ENCODE assay signal across 10 cellular contexts in the genomic region with DNA sequence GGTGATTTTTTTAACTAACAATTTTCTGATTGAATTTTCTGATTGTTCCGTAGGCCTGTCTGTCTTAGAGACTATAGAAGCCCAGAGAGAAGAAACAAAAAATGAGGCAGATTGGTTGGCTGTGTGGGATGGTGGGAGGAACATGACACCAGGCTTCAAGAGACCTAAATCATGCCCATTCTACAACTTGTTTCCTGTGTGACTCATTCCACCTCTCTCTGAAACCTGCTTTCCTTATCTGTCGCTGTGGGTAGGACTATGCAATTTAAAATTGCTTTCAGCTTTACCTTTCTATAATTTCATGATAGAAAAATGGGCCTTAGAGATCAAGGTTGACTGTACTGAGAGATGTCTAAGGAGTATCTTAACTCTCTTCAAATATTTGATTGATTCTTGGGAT.
DNase-seq lines count a peak whose midpoint lies in the region; ATAC-seq, FAIRE-seq and TF ChIP-seq lines count a peak whose summit lies in the region.
"Had no signal": no experiment of that assay in that cellular context is flagged by ENCODE, and none has a peak within 500 bp of the region (broad histone marks: within the 10 kb centered on the region; RNA-seq: fewer than 3 reads in every experiment).

No MANE protein-coding gene starts in this region.

- peak; percentile 87 for ATAC-seq in HG02981 (IDR thresholded peaks at IDR 0.05; ENCODE audit: unreplicated experiment)
- ATAC-seq in stimulated activated memory B cell treated with anti-CD40 and anti-IgM and Interleukin-4, amounts not matched to agents 10 μg/mL and 1 μg/mL and 100 μg/mL, for 72 hours = peak; percentile 87
- ATAC-seq: A549 had no signal

- no peak overlapping the region for H3K4me3 ChIP-seq in cardiac fibroblast (replicated peaks in 1 of 2; ENCODE audit: low read depth in 2 of 2, low read length in 2 of 2)
- H3K4me3 ChIP-seq: A549, right lobe of liver had no signal

- FAIRE-seq in RCC 7860 (lab: Jason Lieb, UNC) = peak; percentile 29
- FAIRE-seq: A549 had no signal

- H3K4me1 Mint-ChIP-seq in stimulated activated memory B cell treated with anti-CD40 and anti-IgM and Interleukin-4, amounts not matched to agents 10 μg/mL and 1 μg/mL and 100 μg/mL, for 72 hours = peaks cover 32% of the 10 kb centered on the region

- TF ChIP-seq CTCF in cardiac fibroblast (IDR thresholded peaks at IDR 0.05; ENCODE audit: low read depth, low read length) = no peak

- peak; percentile 31 for DNase-seq in activated CD4-positive, CD25-positive, alpha-beta regulatory T cell treated with anti-CD3 and anti-CD28 coated beads, Interleukin-2, amount 50 U/mL, for 16 hours (ENCODE audit: low read depth, low spot score)
- DNase-seq in activated CD4-positive, CD25-positive, alpha-beta regulatory T cell (lab: John Stamatoyannopoulos, UW) = no peak
- DNase-seq in RCC 7860 (ENCODE audit: low spot score) (peak; percentile 31), cardiac fibroblast (ENCODE audit: low read depth in 2 of 2) (peak; percentile 32 to 56), retina (no peak), middle frontal gyrus (ENCODE audit: extremely low spot score, low spot score) (no peak)
- DNase-seq: right lobe of liver had no signal

- no peaks in the 10 kb centered on the region for H3K27me3 Mint-ChIP-seq in stimulated activated memory B cell treated with anti-CD40 and anti-IgM and Interleukin-4, amounts not matched to agents 10 μg/mL and 1 μg/mL and 100 μg/mL, for 72 hours

- no peak overlapping the region for H3K4me3 Mint-ChIP-seq in stimulated activated memory B cell treated with anti-CD40 and anti-IgM and Interleukin-4, amounts not matched to agents 10 μg/mL and 1 μg/mL and 100 μg/mL, for 72 hours

- peaks cover 65% of the 10 kb centered on the region for H3K36me3 Mint-ChIP-seq in stimulated activated memory B cell treated with anti-CD40 and anti-IgM and Interleukin-4, amounts not matched to agents 10 μg/mL and 1 μg/mL and 100 μg/mL, for 72 hours

- H3K9me3 Mint-ChIP-seq in stimulated activated memory B cell treated with anti-CD40 and anti-IgM and Interleukin-4, amounts not matched to agents 10 μg/mL and 1 μg/mL and 100 μg/mL, for 72 hours = no peaks in the 10 kb centered on the region

- peak overlapping the region; percentile 71 for H3K27ac Mint-ChIP-seq in stimulated activated memory B cell treated with anti-CD40 and anti-IgM and Interleukin-4, amounts not matched to agents 10 μg/mL and 1 μg/mL and 100 μg/mL, for 72 hours

Comparison
In these comparisons a context has a peak if more than half of its experiments do, and no peak if none do; other contexts are left out.
1. DNase-seq: peak in activated CD4-positive, CD25-positive, alpha-beta regulatory T cell treated with anti-CD3 and anti-CD28 coated beads, Interleukin-2, amount 50 U/mL, for 16 hours (single experiment), RCC 7860 (single experiment) and cardiac fibroblast (2 of 2); none in activated CD4-positive, CD25-positive, alpha-beta regulatory T cell (0 of 4), retina (single experiment) and middle frontal gyrus (single experiment).